Comparison of ENCODE assay signal across 22 cellular contexts in genomic region chr17:20098314-20098713, GRCh38.
DNase-seq lines count a peak whose midpoint lies in the region; ATAC-seq, FAIRE-seq and TF ChIP-seq lines count a peak whose summit lies in the region.
"Had no signal": no experiment of that assay in that cellular context is flagged by ENCODE, and none has a peak within 500 bp of the region (broad histone marks: within the 10 kb centered on the region; RNA-seq: fewer than 3 reads in every experiment).

No MANE protein-coding gene starts in this region.

- peaks cover 4% of the 10 kb centered on the region for H3K27me3 ChIP-seq in bronchial epithelial cell (ENCODE audit: control insufficient read depth, insufficient read depth, low read length)
- no peaks in the 10 kb centered on the region for H3K27me3 ChIP-seq in testis
- H3K27me3 ChIP-seq in upper lobe of left lung: no peaks in the 10 kb centered on the region

- H3K9me3 ChIP-seq in testis (no peaks in the 10 kb centered on the region), upper lobe of left lung (no peaks in the 10 kb centered on the region)
- H3K9me3 ChIP-seq: SJSA1 had no signal

- DNase-seq in NCI-H1417 (lab: John Stamatoyannopoulos, UW): peak in 2 of 3 experiments; percentile 2 to 16
- DNase-seq in NCI-H1417 treated with DMSO at 0.1 percent for 48 hours (lab: John Stamatoyannopoulos, UW): no peak
- peak; percentile 84 for DNase-seq in COLO668 (lab: John Stamatoyannopoulos, UW; ENCODE audit: unreplicated experiment)
- no peak for DNase-seq in bronchial epithelial cell (ENCODE audit: low read depth)
- peak; percentile 1 for DNase-seq in testis
- DNase-seq in upper lobe of left lung: no peak
- DNase-seq: CD8-positive, alpha-beta T cell; DMS 273 treated with DMSO at 0.1 percent for 48 hours; DND-41; H7; Karpas-422; NCI-H1092; NCI-H1436 treated with DMSO at 0.1 percent for 48 hours; NCI-H187 treated with DMSO at 0.1 percent for 48 hours had no signal

- TF ChIP-seq POLR2A in testis (IDR thresholded peaks at IDR 0.05) (no peak), upper lobe of left lung (IDR thresholded peaks at IDR 0.05) (no peak)

- H3K4me1 ChIP-seq in testis (peaks cover 21% of the 10 kb centered on the region), upper lobe of left lung (no peaks in the 10 kb centered on the region)
- H3K4me1 ChIP-seq: SJSA1 had no signal

- FAIRE-seq in bronchial epithelial cell (lab: Jason Lieb, UNC): peak; percentile 13
- FAIRE-seq: GM12892, GM19239, HepG2, RCC 7860 had no signal

- H3K4me3 ChIP-seq in bronchial epithelial cell (ENCODE audit: low read depth, low read length) (no peak overlapping the region), testis (no peak overlapping the region), upper lobe of left lung (no peak overlapping the region)
- H3K4me3 ChIP-seq: SJSA1 had no signal

- WGBS in testis, 2 donors: 84 to 89% methylated on average over 7 of the region's 7 CpGs
- 71 to 97% methylated on average over 7 of the region's 7 CpGs for WGBS in upper lobe of left lung, 2 donors

- TF ChIP-seq EP300 in upper lobe of left lung (IDR thresholded peaks at IDR 0.05): no peak

- H3K36me3 ChIP-seq in bronchial epithelial cell (ENCODE audit: control insufficient read depth, insufficient read depth, low read length): no peaks in the 10 kb centered on the region
- H3K36me3 ChIP-seq in testis (ENCODE audit: low read depth, missing control alignments): no peaks in the 10 kb centered on the region
- no peaks in the 10 kb centered on the region for H3K36me3 ChIP-seq in upper lobe of left lung
- H3K36me3 ChIP-seq: SJSA1 had no signal

- no peak for TF ChIP-seq CTCF in bronchial epithelial cell (IDR thresholded peaks at IDR 0.05; ENCODE audit: insufficient read depth, low read length, severe bottlenecking)
- no peak for TF ChIP-seq CTCF in testis (IDR thresholded peaks at IDR 0.05)
- TF ChIP-seq CTCF in upper lobe of left lung (IDR thresholded peaks at IDR 0.05): no peak

- H3K27ac ChIP-seq in testis (no peak overlapping the region), upper lobe of left lung (no peak overlapping the region)
- H3K27ac ChIP-seq: 22Rv1, C4-2B, SJSA1 had no signal

- intact Hi-C loops in testis (cut with DNase I; ENCODE audit: low total_unique reads): no loop called here

- ATAC-seq in HG02763 (IDR thresholded peaks at IDR 0.05; ENCODE audit: unreplicated experiment): no peak
- no peak for ATAC-seq in upper lobe of left lung (ENCODE audit: low FRiP score in 2 of 2)
- ATAC-seq: CD8-positive, alpha-beta T cell; HepG2 had no signal

Comparison
In these comparisons a context has a peak if more than half of its experiments do, and no peak if none do; other contexts are left out.
1. DNase-seq: peak in NCI-H1417 (2 of 3), COLO668 (single experiment) and testis (single experiment); none in NCI-H1417 treated with DMSO at 0.1 percent for 48 hours (single experiment), bronchial epithelial cell (single experiment) and upper lobe of left lung (0 of 2).